ENCODE assay signal across 24 cellular contexts in genomic region chr3:33538678-33539339, GRCh38.
DNase-seq lines count a peak whose midpoint lies in the region; ATAC-seq and TF ChIP-seq lines count a peak whose summit lies in the region.
"Had no signal": no experiment of that assay in that cellular context is flagged by ENCODE, and none has a peak within 500 bp of the region (broad histone marks: within the 10 kb centered on the region; RNA-seq: fewer than 3 reads in every experiment).

No MANE protein-coding gene starts in this region.

- H3K27me3 ChIP-seq in heart left ventricle (no peaks in the 10 kb centered on the region), left ventricle myocardium inferior (ENCODE audit: low read depth) (no peaks in the 10 kb centered on the region), right cardiac atrium (ENCODE audit: control insufficient read depth, insufficient read depth) (no peaks in the 10 kb centered on the region)
- H3K27me3 ChIP-seq: BE2C; BLaER1 treated with 17β-estradiol and CSF1 and Interleukin-3, amounts not matched to agents 10 nM and 100 nM had no signal

- H3K4me3 ChIP-seq in heart left ventricle (no peak overlapping the region), left ventricle myocardium inferior (no peak overlapping the region), right cardiac atrium (ENCODE audit: low read length) (no peak overlapping the region)
- H3K4me3 ChIP-seq: A549; BLaER1 treated with 17β-estradiol and CSF1 and Interleukin-3, amounts not matched to agents 10 nM and 100 nM; HAP-1 had no signal

- peaks cover 37% of the 10 kb centered on the region for H3K36me3 Mint-ChIP-seq in activated T-cell treated with anti-CD3 and anti-CD28 coated beads, Interleukin-2, amount 50 U/mL, for 4 hours (ENCODE audit: insufficient read depth)

- DNase-seq in Right ventricle myocardium superior (no peak), heart left ventricle (no peak), left ventricle myocardium inferior (no peak), right cardiac atrium (no peak), omental fat pad (ENCODE audit: low spot score) (no peak)
- DNase-seq in activated T-cell treated with anti-CD3 and anti-CD28 coated beads, Interleukin-2, amount 50 U/mL, for 4 hours = no peak
- DNase-seq in stimulated activated naive CD8-positive, alpha-beta T cell treated with anti-CD3 and anti-CD28 coated beads, Interleukin-15, amount 100 ng/mL, for 72 hours = no peak
- no peak for DNase-seq in effector CD8-positive, alpha-beta T cell (lab: John Stamatoyannopoulos, UW)
- DNase-seq: 8988T; ACHN; AML-193; BE2C; CD4-positive, alpha-beta T cell; CD8-positive, alpha-beta memory T cell; DMS 273 treated with DMSO at 0.1 percent for 48 hours; DMS79; EL; GDM1; GOT3; HFFc6 had no signal

- 54 to 58% (median 56%) methylated on average over 4 of the region's 4 CpGs for WGBS in heart left ventricle, 4 donors
- 64% methylated on average over 4 of the region's 4 CpGs for WGBS in right cardiac atrium

- H3K9me3 ChIP-seq in heart left ventricle (no peaks in the 10 kb centered on the region), left ventricle myocardium inferior (replicated peaks) (no peaks in the 10 kb centered on the region), right cardiac atrium (ENCODE audit: control insufficient read depth, low read length) (no peaks in the 10 kb centered on the region)
- H3K9me3 ChIP-seq: A549; BE2C; BLaER1 treated with 17β-estradiol and CSF1 and Interleukin-3, amounts not matched to agents 10 nM and 100 nM; HAP-1 had no signal

- no peak overlapping the region for H3K4me3 Mint-ChIP-seq in activated T-cell treated with anti-CD3 and anti-CD28 coated beads, Interleukin-2, amount 50 U/mL, for 4 hours
- H3K4me3 Mint-ChIP-seq in stimulated activated naive CD8-positive, alpha-beta T cell treated with anti-CD3 and anti-CD28 coated beads, Interleukin-15, amount 100 ng/mL, for 72 hours = no peak overlapping the region
- H3K4me3 Mint-ChIP-seq: CD14-positive monocyte; CD4-positive, alpha-beta T cell; CD8-positive, alpha-beta memory T cell; HFFc6 had no signal

- ATAC-seq in Right ventricle myocardium superior (ENCODE audit: poor library complexity) = peak; percentile 84
- peak; percentile 70 to 82 (median 77) for ATAC-seq in heart left ventricle
- ATAC-seq in right cardiac atrium = peak; percentile 57 to 64
- no peak for ATAC-seq in activated T-cell treated with anti-CD3 and anti-CD28 coated beads, Interleukin-2, amount 50 U/mL, for 4 hours
- ATAC-seq in omental fat pad (ENCODE audit: low FRiP score) = no peak
- ATAC-seq in stimulated activated naive CD8-positive, alpha-beta T cell treated with anti-CD3 and anti-CD28 coated beads, Interleukin-15, amount 100 ng/mL, for 72 hours = no peak
- ATAC-seq: A549 had no signal

- TF ChIP-seq CTCF in heart left ventricle (IDR thresholded peaks at IDR 0.05) (no peak), left ventricle myocardium inferior (IDR thresholded peaks at IDR 0.05; ENCODE audit: borderline replicate concordance) (no peak), omental fat pad (IDR thresholded peaks at IDR 0.05) (no peak)

- H3K9me3 Mint-ChIP-seq in activated T-cell treated with anti-CD3 and anti-CD28 coated beads, Interleukin-2, amount 50 U/mL, for 4 hours = no peaks in the 10 kb centered on the region
- H3K9me3 Mint-ChIP-seq in stimulated activated naive CD8-positive, alpha-beta T cell treated with anti-CD3 and anti-CD28 coated beads, Interleukin-15, amount 100 ng/mL, for 72 hours = no peaks in the 10 kb centered on the region
- H3K9me3 Mint-ChIP-seq: CD14-positive monocyte; CD4-positive, alpha-beta T cell; CD8-positive, alpha-beta memory T cell; HFFc6 had no signal

- H3K4me1 ChIP-seq in heart left ventricle (peaks cover 0 to 21% (median 1%) of the 10 kb centered on the region in 12 donors), left ventricle myocardium inferior (peaks cover 26% of the 10 kb centered on the region), right cardiac atrium (ENCODE audit: control insufficient read depth, insufficient read depth, low read length) (no peaks in the 10 kb centered on the region)
- H3K4me1 ChIP-seq: A549, BE2C, HAP-1 had no signal

- H3K27ac Mint-ChIP-seq in stimulated activated naive CD8-positive, alpha-beta T cell treated with anti-CD3 and anti-CD28 coated beads, Interleukin-15, amount 100 ng/mL, for 72 hours = no peak overlapping the region
- H3K27ac Mint-ChIP-seq: CD14-positive monocyte; CD4-positive, alpha-beta T cell; HFFc6 had no signal

- intact Hi-C loops in Right ventricle myocardium superior (cut with DNase I) (no loop called here), heart left ventricle (cut with DNase I) (loop anchor here in 1 of 10 donors (2.0 kb wide), 1 partner anchor 98 kb away; the partner anchor contains the start of gene UBP1), left ventricle myocardium inferior (cut with micrococcal nuclease) (no loop called here), right cardiac atrium (cut with DNase I) (no loop called here)

- H3K27me3 Mint-ChIP-seq in activated T-cell treated with anti-CD3 and anti-CD28 coated beads, Interleukin-2, amount 50 U/mL, for 4 hours (ENCODE audit: low read depth) = no peaks in the 10 kb centered on the region
- no peaks in the 10 kb centered on the region for H3K27me3 Mint-ChIP-seq in stimulated activated naive CD8-positive, alpha-beta T cell treated with anti-CD3 and anti-CD28 coated beads, Interleukin-15, amount 100 ng/mL, for 72 hours
- H3K27me3 Mint-ChIP-seq: CD4-positive, alpha-beta T cell; CD8-positive, alpha-beta memory T cell had no signal

- no peaks in the 10 kb centered on the region for H3K4me1 Mint-ChIP-seq in activated T-cell treated with anti-CD3 and anti-CD28 coated beads, Interleukin-2, amount 50 U/mL, for 4 hours (ENCODE audit: low read depth)
- no peaks in the 10 kb centered on the region for H3K4me1 Mint-ChIP-seq in stimulated activated naive CD8-positive, alpha-beta T cell treated with anti-CD3 and anti-CD28 coated beads, Interleukin-15, amount 100 ng/mL, for 72 hours
- H3K4me1 Mint-ChIP-seq: CD14-positive monocyte; CD8-positive, alpha-beta memory T cell had no signal

- no peak for TF ChIP-seq POLR2A in heart left ventricle (IDR thresholded peaks at IDR 0.05)

- H3K36me3 ChIP-seq in heart left ventricle = peaks cover 0 to 99% (median 70%) of the 10 kb centered on the region in 9 donors
- peaks cover 67% of the 10 kb centered on the region for H3K36me3 ChIP-seq in left ventricle myocardium inferior
- H3K36me3 ChIP-seq: BE2C had no signal

- H3K27ac ChIP-seq in heart left ventricle (peak overlapping the region; percentile 32 to 79 (median 76)), left ventricle myocardium inferior (replicated peaks) (peak overlapping the region; percentile 86), right cardiac atrium (ENCODE audit: low read length) (no peak overlapping the region)
- H3K27ac ChIP-seq: A549; BLaER1 treated with 17β-estradiol and CSF1 and Interleukin-3, amounts not matched to agents 10 nM and 100 nM had no signal

Comparison
In these comparisons a context has a peak if more than half of its experiments do, and no peak if none do; other contexts are left out.
1. ATAC-seq: peak in Right ventricle myocardium superior (single experiment), heart left ventricle (4 of 4) and right cardiac atrium (2 of 2); none in activated T-cell treated with anti-CD3 and anti-CD28 coated beads, Interleukin-2, amount 50 U/mL, for 4 hours (0 of 2), omental fat pad (single experiment) and stimulated activated naive CD8-positive, alpha-beta T cell treated with anti-CD3 and anti-CD28 coated beads, Interleukin-15, amount 100 ng/mL, for 72 hours (single experiment).